Comparison of ENCODE assay signal across 3 cellular contexts in the genomic region with DNA sequence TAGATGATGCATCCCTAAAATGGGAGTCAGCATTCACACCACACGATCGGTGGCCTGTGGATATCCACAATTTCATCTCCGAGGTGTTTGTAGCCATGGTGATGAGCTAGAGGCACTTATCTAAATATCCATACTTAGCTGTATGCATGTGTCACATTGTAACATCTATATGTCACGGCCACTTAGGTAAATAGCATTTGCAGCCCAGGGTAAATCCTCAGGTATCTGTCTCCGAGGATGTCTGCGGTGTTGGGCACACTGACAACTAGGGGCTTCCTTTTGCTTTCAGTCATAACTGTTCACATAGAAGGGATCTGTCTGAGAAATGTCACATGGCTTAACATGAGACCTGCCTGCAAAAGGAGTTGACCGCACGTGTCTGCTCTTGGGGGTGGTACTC.
TF ChIP-seq lines count a peak whose summit lies in the region.

No MANE protein-coding gene starts in this region.

TF ChIP-seq in HepG2, 621 proteins besides CTCF, POLR2A, EP300 and RAD21:
- no peak for TF ChIP-seq TMF1 (CRISPR knock-in tag; IDR thresholded peaks at IDR 0.05; ENCODE audit: low read depth)
- TF ChIP-seq, protein P1, sequence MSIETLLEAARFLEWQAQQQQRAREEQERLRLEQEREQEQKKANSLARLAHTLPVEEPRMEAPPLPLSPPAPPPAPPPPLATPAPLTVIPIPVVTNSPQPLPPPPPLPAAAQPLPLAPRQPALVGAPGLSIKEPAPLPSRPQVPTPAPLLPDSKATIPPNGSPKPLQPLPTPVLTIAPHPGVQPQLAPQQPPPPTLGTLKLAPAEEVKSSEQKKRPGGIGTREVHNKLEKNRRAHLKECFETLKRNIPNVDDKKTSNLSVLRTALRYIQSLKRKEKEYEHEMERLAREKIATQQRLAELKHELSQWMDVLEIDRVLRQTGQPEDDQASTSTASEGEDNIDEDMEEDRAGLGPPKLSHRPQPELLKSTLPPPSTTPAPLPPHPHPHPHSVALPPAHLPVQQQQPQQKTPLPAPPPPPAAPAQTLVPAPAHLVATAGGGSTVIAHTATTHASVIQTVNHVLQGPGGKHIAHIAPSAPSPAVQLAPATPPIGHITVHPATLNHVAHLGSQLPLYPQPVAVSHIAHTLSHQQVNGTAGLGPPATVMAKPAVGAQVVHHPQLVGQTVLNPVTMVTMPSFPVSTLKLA (IDR thresholded peaks at IDR 0.05) = peak; percentile 52

TF ChIP-seq in GM23338, 12 proteins besides CTCF, POLR2A, EP300 and RAD21 (continues in another document):
- TF ChIP-seq, protein P2, sequence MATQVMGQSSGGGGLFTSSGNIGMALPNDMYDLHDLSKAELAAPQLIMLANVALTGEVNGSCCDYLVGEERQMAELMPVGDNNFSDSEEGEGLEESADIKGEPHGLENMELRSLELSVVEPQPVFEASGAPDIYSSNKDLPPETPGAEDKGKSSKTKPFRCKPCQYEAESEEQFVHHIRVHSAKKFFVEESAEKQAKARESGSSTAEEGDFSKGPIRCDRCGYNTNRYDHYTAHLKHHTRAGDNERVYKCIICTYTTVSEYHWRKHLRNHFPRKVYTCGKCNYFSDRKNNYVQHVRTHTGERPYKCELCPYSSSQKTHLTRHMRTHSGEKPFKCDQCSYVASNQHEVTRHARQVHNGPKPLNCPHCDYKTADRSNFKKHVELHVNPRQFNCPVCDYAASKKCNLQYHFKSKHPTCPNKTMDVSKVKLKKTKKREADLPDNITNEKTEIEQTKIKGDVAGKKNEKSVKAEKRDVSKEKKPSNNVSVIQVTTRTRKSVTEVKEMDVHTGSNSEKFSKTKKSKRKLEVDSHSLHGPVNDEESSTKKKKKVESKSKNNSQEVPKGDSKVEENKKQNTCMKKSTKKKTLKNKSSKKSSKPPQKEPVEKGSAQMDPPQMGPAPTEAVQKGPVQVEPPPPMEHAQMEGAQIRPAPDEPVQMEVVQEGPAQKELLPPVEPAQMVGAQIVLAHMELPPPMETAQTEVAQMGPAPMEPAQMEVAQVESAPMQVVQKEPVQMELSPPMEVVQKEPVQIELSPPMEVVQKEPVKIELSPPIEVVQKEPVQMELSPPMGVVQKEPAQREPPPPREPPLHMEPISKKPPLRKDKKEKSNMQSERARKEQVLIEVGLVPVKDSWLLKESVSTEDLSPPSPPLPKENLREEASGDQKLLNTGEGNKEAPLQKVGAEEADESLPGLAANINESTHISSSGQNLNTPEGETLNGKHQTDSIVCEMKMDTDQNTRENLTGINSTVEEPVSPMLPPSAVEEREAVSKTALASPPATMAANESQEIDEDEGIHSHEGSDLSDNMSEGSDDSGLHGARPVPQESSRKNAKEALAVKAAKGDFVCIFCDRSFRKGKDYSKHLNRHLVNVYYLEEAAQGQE (IDR thresholded peaks at IDR 0.05; ENCODE audit: unreplicated experiment) = no peak
- TF ChIP-seq, protein P3, sequence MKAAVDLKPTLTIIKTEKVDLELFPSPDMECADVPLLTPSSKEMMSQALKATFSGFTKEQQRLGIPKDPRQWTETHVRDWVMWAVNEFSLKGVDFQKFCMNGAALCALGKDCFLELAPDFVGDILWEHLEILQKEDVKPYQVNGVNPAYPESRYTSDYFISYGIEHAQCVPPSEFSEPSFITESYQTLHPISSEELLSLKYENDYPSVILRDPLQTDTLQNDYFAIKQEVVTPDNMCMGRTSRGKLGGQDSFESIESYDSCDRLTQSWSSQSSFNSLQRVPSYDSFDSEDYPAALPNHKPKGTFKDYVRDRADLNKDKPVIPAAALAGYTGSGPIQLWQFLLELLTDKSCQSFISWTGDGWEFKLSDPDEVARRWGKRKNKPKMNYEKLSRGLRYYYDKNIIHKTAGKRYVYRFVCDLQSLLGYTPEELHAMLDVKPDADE (IDR thresholded peaks at IDR 0.05) = no peak
- TF ChIP-seq CREB1 (CRISPR knock-in tag; IDR thresholded peaks at IDR 0.05; ENCODE audit: low read depth) (no peak), EZH2phosphoT487 (IDR thresholded peaks at IDR 0.05; ENCODE audit: unreplicated experiment) (no peak)
- TF ChIP-seq, protein P4, sequence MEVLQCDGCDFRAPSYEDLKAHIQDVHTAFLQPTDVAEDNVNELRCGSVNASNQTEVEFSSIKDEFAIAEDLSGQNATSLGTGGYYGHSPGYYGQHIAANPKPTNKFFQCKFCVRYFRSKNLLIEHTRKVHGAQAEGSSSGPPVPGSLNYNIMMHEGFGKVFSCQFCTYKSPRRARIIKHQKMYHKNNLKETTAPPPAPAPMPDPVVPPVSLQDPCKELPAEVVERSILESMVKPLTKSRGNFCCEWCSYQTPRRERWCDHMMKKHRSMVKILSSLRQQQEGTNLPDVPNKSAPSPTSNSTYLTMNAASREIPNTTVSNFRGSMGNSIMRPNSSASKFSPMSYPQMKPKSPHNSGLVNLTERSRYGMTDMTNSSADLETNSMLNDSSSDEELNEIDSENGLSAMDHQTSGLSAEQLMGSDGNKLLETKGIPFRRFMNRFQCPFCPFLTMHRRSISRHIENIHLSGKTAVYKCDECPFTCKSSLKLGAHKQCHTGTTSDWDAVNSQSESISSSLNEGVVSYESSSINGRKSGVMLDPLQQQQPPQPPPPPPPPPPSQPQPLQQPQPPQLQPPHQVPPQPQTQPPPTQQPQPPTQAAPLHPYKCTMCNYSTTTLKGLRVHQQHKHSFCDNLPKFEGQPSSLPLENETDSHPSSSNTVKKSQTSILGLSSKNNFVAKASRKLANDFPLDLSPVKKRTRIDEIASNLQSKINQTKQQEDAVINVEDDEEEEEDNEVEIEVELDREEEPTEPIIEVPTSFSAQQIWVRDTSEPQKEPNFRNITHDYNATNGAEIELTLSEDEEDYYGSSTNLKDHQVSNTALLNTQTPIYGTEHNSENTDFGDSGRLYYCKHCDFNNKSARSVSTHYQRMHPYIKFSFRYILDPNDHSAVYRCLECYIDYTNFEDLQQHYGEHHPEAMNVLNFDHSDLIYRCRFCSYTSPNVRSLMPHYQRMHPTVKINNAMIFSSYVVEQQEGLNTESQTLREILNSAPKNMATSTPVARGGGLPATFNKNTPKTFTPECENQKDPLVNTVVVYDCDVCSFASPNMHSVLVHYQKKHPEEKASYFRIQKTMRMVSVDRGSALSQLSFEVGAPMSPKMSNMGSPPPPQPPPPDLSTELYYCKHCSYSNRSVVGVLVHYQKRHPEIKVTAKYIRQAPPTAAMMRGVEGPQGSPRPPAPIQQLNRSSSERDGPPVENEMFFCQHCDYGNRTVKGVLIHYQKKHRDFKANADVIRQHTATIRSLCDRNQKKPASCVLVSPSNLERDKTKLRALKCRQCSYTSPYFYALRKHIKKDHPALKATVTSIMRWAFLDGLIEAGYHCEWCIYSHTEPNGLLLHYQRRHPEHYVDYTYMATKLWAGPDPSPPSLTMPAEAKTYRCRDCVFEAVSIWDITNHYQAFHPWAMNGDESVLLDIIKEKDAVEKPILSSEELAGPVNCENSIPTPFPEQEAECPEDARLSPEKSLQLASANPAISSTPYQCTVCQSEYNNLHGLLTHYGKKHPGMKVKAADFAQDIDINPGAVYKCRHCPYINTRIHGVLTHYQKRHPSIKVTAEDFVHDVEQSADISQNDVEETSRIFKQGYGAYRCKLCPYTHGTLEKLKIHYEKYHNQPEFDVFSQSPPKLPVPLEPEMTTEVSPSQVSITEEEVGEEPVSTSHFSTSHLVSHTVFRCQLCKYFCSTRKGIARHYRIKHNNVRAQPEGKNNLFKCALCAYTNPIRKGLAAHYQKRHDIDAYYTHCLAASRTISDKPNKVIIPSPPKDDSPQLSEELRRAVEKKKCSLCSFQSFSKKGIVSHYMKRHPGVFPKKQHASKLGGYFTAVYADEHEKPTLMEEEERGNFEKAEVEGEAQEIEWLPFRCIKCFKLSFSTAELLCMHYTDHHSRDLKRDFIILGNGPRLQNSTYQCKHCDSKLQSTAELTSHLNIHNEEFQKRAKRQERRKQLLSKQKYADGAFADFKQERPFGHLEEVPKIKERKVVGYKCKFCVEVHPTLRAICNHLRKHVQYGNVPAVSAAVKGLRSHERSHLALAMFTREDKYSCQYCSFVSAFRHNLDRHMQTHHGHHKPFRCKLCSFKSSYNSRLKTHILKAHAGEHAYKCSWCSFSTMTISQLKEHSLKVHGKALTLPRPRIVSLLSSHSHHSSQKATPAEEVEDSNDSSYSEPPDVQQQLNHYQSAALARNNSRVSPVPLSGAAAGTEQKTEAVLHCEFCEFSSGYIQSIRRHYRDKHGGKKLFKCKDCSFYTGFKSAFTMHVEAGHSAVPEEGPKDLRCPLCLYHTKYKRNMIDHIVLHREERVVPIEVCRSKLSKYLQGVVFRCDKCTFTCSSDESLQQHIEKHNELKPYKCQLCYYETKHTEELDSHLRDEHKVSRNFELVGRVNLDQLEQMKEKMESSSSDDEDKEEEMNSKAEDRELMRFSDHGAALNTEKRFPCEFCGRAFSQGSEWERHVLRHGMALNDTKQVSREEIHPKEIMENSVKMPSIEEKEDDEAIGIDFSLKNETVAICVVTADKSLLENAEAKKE (CRISPR knock-in tag; IDR thresholded peaks at IDR 0.05) = no peak

TF ChIP-seq in neural cell, 6 proteins besides CTCF, POLR2A, EP300 and RAD21:
- TF ChIP-seq MXI1 (conservative IDR thresholded peaks at IDR 0.05; ENCODE audit: poor library complexity, severe bottlenecking) (peak; percentile 50), POLR2AphosphoS5 (IDR thresholded peaks at IDR 0.05) (peak; percentile 90), EZH2 (IDR thresholded peaks at IDR 0.05; ENCODE audit: borderline replicate concordance, insufficient read depth, low read length, poor library complexity, severe bottlenecking) (no peak), SMC3 (conservative IDR thresholded peaks at IDR 0.05; ENCODE audit: poor library complexity) (peak; percentile 53), TAF1 (IDR thresholded peaks at IDR 0.05; ENCODE audit: low read depth) (no peak)
- TF ChIP-seq, protein P2 (IDR thresholded peaks at IDR 0.05; ENCODE audit: borderline replicate concordance) = peak; percentile 83
